Comparison of ENCODE assay signal across 8 cellular contexts in genomic region chr16:88700636-88701482, GRCh38. TPM values are rescaled to one million over a fixed set of nuclear protein-coding genes. Genes with fewer than 3 reads are reported as not detected.
DNase-seq lines count a peak whose midpoint lies in the region; ATAC-seq and TF ChIP-seq lines count a peak whose summit lies in the region.

No MANE protein-coding gene starts in this region.

- H3K4me3 ChIP-seq in OCI-LY3 (ENCODE audit: low read length) (peak overlapping the region; percentile 76), gastrocnemius medialis (peak overlapping the region in 2 of 4 donors; percentile 2 to 24), H7 (ENCODE audit: insufficient read depth, low read depth, low read length) (no peak overlapping the region)

- no TSS peak for BruUV-seq in Calu3 (replicated peaks; lab: Mats Ljungman, UMichigan)

- no peaks in the 10 kb centered on the region for H4K20me1 ChIP-seq in OCI-LY3 (ENCODE audit: insufficient read depth, low read length)

- peak overlapping the region; percentile 76 for H3K9ac ChIP-seq in OCI-LY3 (ENCODE audit: low read length)

- no peaks in the 10 kb centered on the region for H3K27me3 Mint-ChIP-seq in Calu3 (ENCODE audit: unreplicated experiment)

- H3K4me2 ChIP-seq in OCI-LY3 (ENCODE audit: low read length), result peak overlapping the region; percentile 88

- H3K9me3 ChIP-seq in OCI-LY3 (ENCODE audit: insufficient read depth, low read length), result no peaks in the 10 kb centered on the region
- no peaks in the 10 kb centered on the region for H3K9me3 ChIP-seq in gastrocnemius medialis

- intact Hi-C loops in gastrocnemius medialis (cut with DNase I; ENCODE audit: low total_unique reads) (loop anchor here (10.0 kb wide), 1 partner anchor 154 kb away; the partner anchor contains the start of genes GALNS and TRAPPC2L), Calu3 (cut with micrococcal nuclease; ENCODE audit: unreplicated experiment) (no loop called here)

- TF ChIP-seq CTCF in OCI-LY3 (IDR thresholded peaks at IDR 0.05; ENCODE audit: low read depth, low read length) (no peak), gastrocnemius medialis (IDR thresholded peaks at IDR 0.05 in 4 of 5, conservative IDR thresholded peaks at IDR 0.05 in 1 of 5) (no peak), Calu3 (IDR thresholded peaks at IDR 0.05; ENCODE audit: unreplicated experiment) (no peak)

- H3K9me3 Mint-ChIP-seq in Calu3 (ENCODE audit: low read depth, unreplicated experiment), result no peaks in the 10 kb centered on the region

- H3K36me3 Mint-ChIP-seq in Calu3 (ENCODE audit: insufficient read depth, unreplicated experiment), result peaks cover 24% of the 10 kb centered on the region

- in situ Hi-C loops in gastrocnemius medialis (cut with MboI; ENCODE audit: low sequenced_read_pairs in 4 of 4), result loop anchor here in 1 of 4 donors (10.0 kb wide), 1 partner anchor 126 kb away; the partner anchor contains the start of gene ZC3H18

- no peaks in the 10 kb centered on the region for H3K27me3 ChIP-seq in OCI-LY3 (ENCODE audit: low read depth, low read length)
- no peaks in the 10 kb centered on the region for H3K27me3 ChIP-seq in gastrocnemius medialis
- H3K27me3 ChIP-seq in H7 (ENCODE audit: control insufficient read depth, insufficient read depth, low read length), result no peaks in the 10 kb centered on the region; the same call in 1 of the 2 replicates

- H3K27ac ChIP-seq in OCI-LY3 (ENCODE audit: low read length) (peak overlapping the region; percentile 41), gastrocnemius medialis (peak overlapping the region in 3 of 4 donors; percentile 46 to 72 (median 71))

- H3K4me3 Mint-ChIP-seq in Calu3 (ENCODE audit: low read depth, unreplicated experiment), result no peak overlapping the region

- H3K4me1 Mint-ChIP-seq in Calu3 (ENCODE audit: low read depth, unreplicated experiment), result no peaks in the 10 kb centered on the region

- peaks cover 36% of the 10 kb centered on the region for H3K79me2 ChIP-seq in OCI-LY3 (ENCODE audit: low read length)

- H3K27ac Mint-ChIP-seq in Calu3 (ENCODE audit: unreplicated experiment), result no peak overlapping the region

- DNase-seq in GM04504 (ENCODE audit: low read depth) (peak; percentile 41), activated T-helper 1 cell treated with Interleukin-2 at 50 U/mL for 16 hours (ENCODE audit: low read depth) (peak; percentile 95), foreskin melanocyte (peak; percentile 86), gastrocnemius medialis (peak; percentile 75 to 78), Calu3 (no peak), H7 (no peak)

- H3K36me3 ChIP-seq in OCI-LY3 (replicated peaks; ENCODE audit: low read depth, low read length), result peaks cover 13% of the 10 kb centered on the region
- peaks cover 0 to 32% of the 10 kb centered on the region in 2 donors for H3K36me3 ChIP-seq in gastrocnemius medialis
- H3K36me3 ChIP-seq in H7 (replicated peaks; ENCODE audit: control insufficient read depth, insufficient read depth, low read length), result peaks cover 4% of the 10 kb centered on the region

- no peak for TF ChIP-seq POLR2A in gastrocnemius medialis (IDR thresholded peaks at IDR 0.05)

- CTCF ChIA-PET in Calu3 (lab: Charles Lee), result no interaction called here

- no peak overlapping the region for H2AFZ ChIP-seq in OCI-LY3 (ENCODE audit: low read depth, low read length)

- H3K4me1 ChIP-seq in OCI-LY3 (ENCODE audit: low read length), result peaks cover 24% of the 10 kb centered on the region
- H3K4me1 ChIP-seq in gastrocnemius medialis, result peaks cover 18 to 19% of the 10 kb centered on the region in 2 donors

- ATAC-seq in HG02642 (IDR thresholded peaks at IDR 0.05; ENCODE audit: poor library complexity, unreplicated experiment) (peak; percentile 66), gastrocnemius medialis (peak in 1 of 2 donors; percentile 26)

RNA-seq across cellular contexts. Expression of gene RNF166, which starts 5.3 kb away (rescaled TPM):
- total RNA-seq in gastrocnemius medialis (10 to 100 TPM; 22.9 to 32.5 (median 26.1) TPM), Calu3 (2022) (33.3 and 34.3 TPM in 2 replicates)
- 44.6 and 45.3 TPM in 2 replicates for total RNA-seq in H7 (2014; rRNA removed; shearing (Covaris generic))

RNA-seq across cellular contexts. Expression of gene CTU2, which starts 5.4 kb away (rescaled TPM):
- total RNA-seq in gastrocnemius medialis (10 to 100 TPM; 11.1 to 17.7 (median 14.1) TPM), Calu3 (2022) (39.5 and 49.1 TPM in 2 replicates)
- total RNA-seq in H7 (2014; rRNA removed; shearing (Covaris generic)), result 33.1 and 38.4 TPM in 2 replicates

RNA-seq across cellular contexts. Expression of gene SNAI3, which starts 14.6 kb away (rescaled TPM):
- total RNA-seq in gastrocnemius medialis, result 1 to 10 TPM; 1.2 to 2.2 (median 1.6) TPM
- total RNA-seq in Calu3 (2022), result 0.34 and 0.54 TPM in 2 replicates
- 2.0 and 2.9 TPM in 2 replicates for total RNA-seq in H7 (2014; rRNA removed; shearing (Covaris generic))

RNA-seq across cellular contexts. Expression of gene MVD, which starts 38.0 kb away (rescaled TPM):
- total RNA-seq in gastrocnemius medialis, result 10 to 100 TPM in 3 of 4 donors, 1 to 10 TPM in 1; 9.0 to 16.3 (median 13.4) TPM
- 139 and 152 TPM in 2 replicates for total RNA-seq in Calu3 (2022)
- total RNA-seq in H7 (2014; rRNA removed; shearing (Covaris generic)), result 98.8 and 100 TPM in 2 replicates

RNA-seq across cellular contexts. Expression of gene CYBA, which starts 50.0 kb away (rescaled TPM):
- total RNA-seq in gastrocnemius medialis (10 to 100 TPM in 3 of 4 donors, 1 to 10 TPM in 1; 5.1 to 33.2 (median 28.7) TPM), Calu3 (2022) (867 and 881 TPM in 2 replicates)
- 199 and 215 TPM in 2 replicates for total RNA-seq in H7 (2014; rRNA removed; shearing (Covaris generic))

Comparison
In these comparisons a context has a peak if more than half of its experiments do, and no peak if none do; other contexts are left out.
1. DNase-seq: peak in GM04504 (single experiment), activated T-helper 1 cell treated with Interleukin-2 at 50 U/mL for 16 hours (single experiment), foreskin melanocyte (single experiment) and gastrocnemius medialis (2 of 2); none in Calu3 (single experiment) and H7 (single experiment).